In the genomic region with DNA sequence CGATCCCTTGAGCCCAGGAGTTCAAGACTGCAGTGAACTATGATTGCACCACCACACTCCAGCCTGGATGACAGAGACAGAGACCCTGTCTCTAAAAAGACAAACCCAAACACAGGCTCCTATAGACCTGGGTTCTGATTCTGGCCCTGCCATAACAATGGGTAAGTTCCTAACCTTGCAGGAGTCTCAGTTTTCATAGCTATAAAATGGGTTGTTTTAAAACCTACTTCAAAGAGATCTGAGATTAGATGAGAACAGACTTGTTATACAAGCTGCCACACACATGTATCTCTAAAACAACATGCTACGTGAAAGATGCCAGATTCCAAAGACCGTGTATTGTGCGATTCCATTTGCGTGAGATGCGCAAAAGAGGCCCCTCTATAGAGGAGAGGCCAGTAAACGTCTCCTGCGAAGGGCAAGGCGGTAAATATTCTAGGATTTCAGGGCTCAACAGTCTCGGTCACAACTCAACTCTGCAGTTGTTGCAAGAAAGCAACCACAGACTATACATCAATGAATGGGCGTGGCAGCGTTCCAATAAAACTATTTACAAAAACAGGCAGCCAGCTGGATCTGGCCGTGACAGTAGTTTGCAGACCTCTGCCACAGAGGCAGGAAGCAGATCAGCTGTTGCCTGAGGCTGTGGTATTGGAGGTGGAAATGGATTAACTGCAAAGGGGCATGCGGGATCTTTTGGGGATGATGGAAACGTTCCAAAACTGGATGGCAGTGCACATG, we compare ENCODE assay signal across 10 cellular contexts. TPM values are rescaled to one million over a fixed set of nuclear protein-coding genes. Genes with fewer than 3 reads are reported as not detected.
A peak's percentile ranks its signal among the peaks of the same experiment; 100 is the strongest.
DNase-seq lines count a peak whose midpoint lies in the region; ATAC-seq and TF ChIP-seq lines count a peak whose summit lies in the region.
"Had no signal": no experiment of that assay in that cellular context is flagged by ENCODE, and none has a peak within 500 bp of the region (broad histone marks: within the 10 kb centered on the region; RNA-seq: fewer than 3 reads in every experiment).

No MANE protein-coding gene starts in this region.

- no peaks in the 10 kb centered on the region for H3K9me3 Mint-ChIP-seq in activated CD8-positive, alpha-beta memory T cell treated with anti-CD3 and anti-CD28 coated beads, Interleukin-2, amount 10 ng/mL, durations not matched to agents 7 days and 5 days (ENCODE audit: low read depth)
- H3K9me3 Mint-ChIP-seq: nephron progenitor cell had no signal

- no peak overlapping the region for H3K4me3 Mint-ChIP-seq in activated CD8-positive, alpha-beta memory T cell treated with anti-CD3 and anti-CD28 coated beads, Interleukin-2, amount 10 ng/mL, durations not matched to agents 7 days and 5 days
- H3K4me3 Mint-ChIP-seq: nephron progenitor cell had no signal

- TF ChIP-seq CTCF in HFF-Myc (IDR thresholded peaks at IDR 0.05; ENCODE audit: low read depth, low read length, missing control alignments) = no peak
- TF ChIP-seq CTCF in fibroblast of mammary gland (conservative IDR thresholded peaks at IDR 0.05; ENCODE audit: control insufficient read depth, insufficient read depth, low read depth, low read length) = no peak

- no peak overlapping the region for H3K27ac Mint-ChIP-seq in activated CD8-positive, alpha-beta memory T cell treated with anti-CD3 and anti-CD28 coated beads, Interleukin-2, amount 10 ng/mL, durations not matched to agents 7 days and 5 days
- H3K27ac Mint-ChIP-seq: nephron progenitor cell had no signal

- ATAC-seq in activated CD8-positive, alpha-beta memory T cell treated with anti-CD3 and anti-CD28 coated beads, Interleukin-2, amount 10 ng/mL, durations not matched to agents 7 days and 5 days = no peak

- H3K4me1 Mint-ChIP-seq in activated CD8-positive, alpha-beta memory T cell treated with anti-CD3 and anti-CD28 coated beads, Interleukin-2, amount 10 ng/mL, durations not matched to agents 7 days and 5 days = peaks cover 41% of the 10 kb centered on the region

- H3K4me3 ChIP-seq in HFF-Myc (replicated peaks; ENCODE audit: low read depth, low read length) = no peak overlapping the region
- H3K4me3 ChIP-seq in fibroblast of mammary gland (ENCODE audit: control insufficient read depth, low read depth, low read length) = no peak overlapping the region

- no peaks in the 10 kb centered on the region for H3K27me3 Mint-ChIP-seq in activated CD8-positive, alpha-beta memory T cell treated with anti-CD3 and anti-CD28 coated beads, Interleukin-2, amount 10 ng/mL, durations not matched to agents 7 days and 5 days

- DNase-seq in HFF-Myc (ENCODE audit: extremely low read depth, low read depth) = peak; percentile 81
- DNase-seq in SHP77 treated with DMSO at 0.1 percent for 48 hours (lab: John Stamatoyannopoulos, UW) = peak; percentile 16
- DNase-seq in fibroblast of mammary gland (ENCODE audit: low read depth) = peak; percentile 91
- peak; percentile 60 for DNase-seq in renal cortical epithelial cell (ENCODE audit: low read depth)
- DNase-seq in activated CD8-positive, alpha-beta memory T cell treated with anti-CD3 and anti-CD28 coated beads, Interleukin-2, amount 10 ng/mL, durations not matched to agents 7 days and 5 days = no peak
- no peak for DNase-seq in activated naive CD4-positive, alpha-beta T cell (lab: John Stamatoyannopoulos, UW)
- no peak for DNase-seq in NCI-H2171 (lab: John Stamatoyannopoulos, UW)
- no peak for DNase-seq in NCI-H526 treated with DMSO at 0.1 percent for 48 hours (lab: John Stamatoyannopoulos, UW)
- DNase-seq: NCI-H1436, nephron progenitor cell had no signal

- peaks cover 34% of the 10 kb centered on the region for H3K36me3 Mint-ChIP-seq in activated CD8-positive, alpha-beta memory T cell treated with anti-CD3 and anti-CD28 coated beads, Interleukin-2, amount 10 ng/mL, durations not matched to agents 7 days and 5 days

- CTCF ChIA-PET in activated CD8-positive, alpha-beta memory T cell treated with anti-CD3 and anti-CD28 coated beads, Interleukin-2, amount 10 ng/mL, durations not matched to agents 7 days and 5 days (lab: Charles Lee) = interaction anchor here (1.2 to 9.2 kb wide), 4 partner anchors 8 to 55 kb away, joined by 3 to 51 read pairs (median 6); no protein-coding TSS in a partner anchor

RNA-seq across cellular contexts. Expression of a gene that starts 5.9 kb away (rescaled TPM):
- 25.1 and 35.4 TPM in 2 replicates for total RNA-seq in renal cortical epithelial cell
- total RNA-seq in activated CD8-positive, alpha-beta memory T cell treated with anti-CD3 and anti-CD28 coated beads, Interleukin-2, amount 10 ng/mL, durations not matched to agents 7 days and 5 days = 100 to 1,000 TPM; 142 to 246 TPM

RNA-seq across cellular contexts. Expression of a gene that starts 15.2 kb away (rescaled TPM):
- 52.4 and 62.3 TPM in 2 replicates for total RNA-seq in renal cortical epithelial cell
- 10 to 100 TPM; 64.0 to 68.7 TPM for total RNA-seq in activated CD8-positive, alpha-beta memory T cell treated with anti-CD3 and anti-CD28 coated beads, Interleukin-2, amount 10 ng/mL, durations not matched to agents 7 days and 5 days

RNA-seq across cellular contexts. Expression of a gene that starts 38.9 kb away (rescaled TPM):
- total RNA-seq in renal cortical epithelial cell = 10.6 and 47.0 TPM in 2 replicates
- total RNA-seq in activated CD8-positive, alpha-beta memory T cell treated with anti-CD3 and anti-CD28 coated beads, Interleukin-2, amount 10 ng/mL, durations not matched to agents 7 days and 5 days = not detected

RNA-seq across cellular contexts. Expression of a gene that starts 59.4 kb away (rescaled TPM):
- 9.1 and 37.0 TPM in 2 replicates for total RNA-seq in renal cortical epithelial cell
- total RNA-seq in activated CD8-positive, alpha-beta memory T cell treated with anti-CD3 and anti-CD28 coated beads, Interleukin-2, amount 10 ng/mL, durations not matched to agents 7 days and 5 days = 10 to 100 TPM; 47.5 to 49.4 TPM

Comparison
In these comparisons a context has a peak if more than half of its experiments do, and no peak if none do; other contexts are left out.
1. DNase-seq: peak in HFF-Myc (single experiment), SHP77 treated with DMSO at 0.1 percent for 48 hours (single experiment), fibroblast of mammary gland (single experiment) and renal cortical epithelial cell (single experiment); none in activated CD8-positive, alpha-beta memory T cell treated with anti-CD3 and anti-CD28 coated beads, Interleukin-2, amount 10 ng/mL, durations not matched to agents 7 days and 5 days (single experiment), activated naive CD4-positive, alpha-beta T cell (0 of 4), NCI-H2171 (single experiment) and NCI-H526 treated with DMSO at 0.1 percent for 48 hours (single experiment).
2. RNA of a gene that starts 38.9 kb away (total RNA-seq): 10.6 to 47.0 TPM in renal cortical epithelial cell; not detected in activated CD8-positive, alpha-beta memory T cell treated with anti-CD3 and anti-CD28 coated beads, Interleukin-2, amount 10 ng/mL, durations not matched to agents 7 days and 5 days; every median in the first group is over 10 times any median in the second.